12 cellular contexts compared by ENCODE assay signal in genomic region chr11:121721961-121722360, GRCh38.
DNase-seq lines count a peak whose midpoint lies in the region; ATAC-seq lines count a peak whose summit lies in the region.
"Had no signal": no experiment of that assay in that cellular context is flagged by ENCODE, and none has a peak within 500 bp of the region (broad histone marks: within the 10 kb centered on the region; RNA-seq: fewer than 3 reads in every experiment).

No MANE protein-coding gene starts in this region.

- peaks cover 12% of the 10 kb centered on the region for H3K4me1 ChIP-seq in adipocyte (ENCODE audit: control insufficient read depth, insufficient read depth, low read length)
- H3K4me1 ChIP-seq: SJSA1 had no signal

- no peaks in the 10 kb centered on the region for H3K27me3 ChIP-seq in adipocyte (replicated peaks; ENCODE audit: control insufficient read depth, insufficient read depth, low read length)
- H3K27me3 ChIP-seq: SJSA1 had no signal

- peak in 1 of 2 donors; percentile 11 for ATAC-seq in left cardiac atrium
- no peak for ATAC-seq in HG02798 (IDR thresholded peaks at IDR 0.05; ENCODE audit: poor library complexity, unreplicated experiment)
- no peak for ATAC-seq in GM21526 (IDR thresholded peaks at IDR 0.05; ENCODE audit: low FRiP score, unreplicated experiment)
- ATAC-seq: CD8-positive, alpha-beta T cell had no signal

- H3K4me3 ChIP-seq in adipocyte (ENCODE audit: low read length): peak overlapping the region; percentile 85
- H3K4me3 ChIP-seq: SJSA1 had no signal

- H3K9me3 ChIP-seq in adipocyte (ENCODE audit: control insufficient read depth, low read length): no peaks in the 10 kb centered on the region
- H3K9me3 ChIP-seq: SJSA1 had no signal

- peak overlapping the region; percentile 86 for H3K9ac ChIP-seq in adipocyte (ENCODE audit: low read length)

- intact Hi-C loops in left cardiac atrium (cut with DNase I): no loop called here

- no peaks in the 10 kb centered on the region for H3K36me3 ChIP-seq in adipocyte (ENCODE audit: control insufficient read depth, insufficient read depth, low read length, severe bottlenecking)
- H3K36me3 ChIP-seq: SJSA1 had no signal

- peak; percentile 86 for DNase-seq in Ammon's horn (ENCODE audit: low spot score)
- no peak for DNase-seq in adipocyte (ENCODE audit: low read depth)
- DNase-seq in left cardiac atrium: peak; percentile 34
- DNase-seq in pons (ENCODE audit: low spot score): peak; percentile 88
- DNase-seq in NCI-H2081 treated with DMSO at 0.1 percent for 48 hours (lab: John Stamatoyannopoulos, UW): no peak
- no peak for DNase-seq in epidermal melanocyte (ENCODE audit: insufficient read length, low spot score)
- DNase-seq: CD8-positive, alpha-beta T cell; NCI-H1694; stimulated activated CD4-positive, alpha-beta T cell treated with anti-CD3 and anti-CD28 coated beads, Interleukin-4, amount 100 ng/mL, for 24 hours had no signal

Comparison
In these comparisons a context has a peak if more than half of its experiments do, and no peak if none do; other contexts are left out.
1. DNase-seq: peak in Ammon's horn (single experiment), left cardiac atrium (single experiment) and pons (single experiment); none in adipocyte (single experiment), NCI-H2081 treated with DMSO at 0.1 percent for 48 hours (single experiment) and epidermal melanocyte (single experiment).